1 cellular context compared by ENCODE assay signal in genomic region chr5:154968953-154969352, GRCh38.
A peak's percentile ranks its signal among the peaks of the same experiment; 100 is the strongest.
TF ChIP-seq lines count a peak whose summit lies in the region.

No MANE protein-coding gene starts in this region.

TF ChIP-seq in K562, 482 proteins besides CTCF, POLR2A, EP300 and RAD21 (continued from another document and continues in another):
- TF ChIP-seq ZHX1 (conservative IDR thresholded peaks at IDR 0.05; ENCODE audit: low read length) (no peak), ARID1B (IDR thresholded peaks at IDR 0.05) (peak; percentile 61), PBX2 (CRISPR knock-in tag; IDR thresholded peaks at IDR 0.05; ENCODE audit: low read depth) (peak; percentile 53; the same call in 1 of the 2 replicates), PBX2 (tag; conservative IDR thresholded peaks at IDR 0.05; ENCODE audit: low read depth) (peak; percentile 64), NFYB (IDR thresholded peaks at IDR 0.05; ENCODE audit: extremely low read depth, insufficient read length) (no peak), PKNOX1 (IDR thresholded peaks at IDR 0.05) (peak; percentile 91), MBD2 (IDR thresholded peaks at IDR 0.05; ENCODE audit: borderline replicate concordance, low read depth) (no peak), NFXL1 (CRISPR knock-in tag; IDR thresholded peaks at IDR 0.05) (no peak), SFPQ (IDR thresholded peaks at IDR 0.05; ENCODE audit: low read depth, low read length) (no peak), KLF1 (tag; IDR thresholded peaks at IDR 0.05) (peak; percentile 79), MECOM (CRISPR knock-in tag; IDR thresholded peaks at IDR 0.05) (no peak), CHCHD3 (CRISPR knock-in tag; IDR thresholded peaks at IDR 0.05) (no peak), ZNF561 (CRISPR knock-in tag; conservative IDR thresholded peaks at IDR 0.05) (no peak), ZNF551 (CRISPR knock-in tag; IDR thresholded peaks at IDR 0.05) (no peak), THAP12 (CRISPR knock-in tag; IDR thresholded peaks at IDR 0.05) (no peak), BRF2 (IDR thresholded peaks at IDR 0.05; ENCODE audit: borderline replicate concordance, insufficient read depth, insufficient read length) (no peak), RFX7 (CRISPR knock-in tag; IDR thresholded peaks at IDR 0.05) (no peak), NR3C1 (CRISPR knock-in tag; IDR thresholded peaks at IDR 0.05) (no peak), SAP30 (IDR thresholded peaks at IDR 0.05; ENCODE audit: borderline replicate concordance, insufficient read depth, low read depth, low read length, poor library complexity, severe bottlenecking) (no peak), HDGF (IDR thresholded peaks at IDR 0.05) (no peak), MCM5 (IDR thresholded peaks at IDR 0.05; ENCODE audit: low read depth) (no peak), POLR3G (IDR thresholded peaks at IDR 0.05; ENCODE audit: extremely low read depth, insufficient read length, insufficient replicate concordance) (no peak), MXD1 (CRISPR knock-in tag; IDR thresholded peaks at IDR 0.05; ENCODE audit: borderline replicate concordance, poor library complexity, severe bottlenecking) (no peak), TRIM25 (IDR thresholded peaks at IDR 0.05; ENCODE audit: borderline replicate concordance) (no peak), ESRRA (IDR thresholded peaks at IDR 0.05; ENCODE audit: borderline replicate concordance, low read depth) (no peak), ZNF197 (CRISPR knock-in tag; IDR thresholded peaks at IDR 0.05; ENCODE audit: low read depth) (no peak), HMG20A (CRISPR knock-in tag; conservative IDR thresholded peaks at IDR 0.05) (no peak), HBP1 (CRISPR knock-in tag; IDR thresholded peaks at IDR 0.05) (no peak), CLOCK (CRISPR knock-in tag; IDR thresholded peaks at IDR 0.05; ENCODE audit: borderline replicate concordance) (no peak), ZNF780A (CRISPR knock-in tag; IDR thresholded peaks at IDR 0.05) (no peak), CHD2 (IDR thresholded peaks at IDR 0.05; ENCODE audit: low read depth, low read length) (peak; percentile 89), ZNF3 (CRISPR knock-in tag; IDR thresholded peaks at IDR 0.05) (no peak), NKRF (IDR thresholded peaks at IDR 0.05; ENCODE audit: borderline replicate concordance) (no peak), CTBP1 (IDR thresholded peaks at IDR 0.05; ENCODE audit: borderline replicate concordance) (no peak; the same call in 1 of the 2 replicates), SMARCA4 (IDR thresholded peaks at IDR 0.05) (peak; percentile 36; the same call in 1 of the 2 replicates), ZNF699 (CRISPR knock-in tag; IDR thresholded peaks at IDR 0.05; ENCODE audit: insufficient replicate concordance) (no peak)
